Comparison of ENCODE assay signal across 8 cellular contexts in genomic region chr10:93288679-93289634, GRCh38.
DNase-seq lines count a peak whose midpoint lies in the region; ATAC-seq and TF ChIP-seq lines count a peak whose summit lies in the region.

No MANE protein-coding gene starts in this region.

- H3K36me3 ChIP-seq in mucosa of descending colon (ENCODE audit: low read depth) = no peaks in the 10 kb centered on the region

- H3K4me3 ChIP-seq in AG04449 (ENCODE audit: low read depth, low read length) (no peak overlapping the region), GM12875 (ENCODE audit: low read depth, low read length) (no peak overlapping the region), epithelial cell of esophagus (ENCODE audit: low read length) (no peak overlapping the region), mucosa of descending colon (no peak overlapping the region)

- H3K9me3 ChIP-seq in mucosa of descending colon = no peaks in the 10 kb centered on the region

- intact Hi-C loops in mucosa of descending colon (cut with DNase I, micrococcal nuclease) = loop anchor here in 1 of 2 donors (5.0 kb wide), 1 partner anchor 167 kb away; no protein-coding TSS in a partner anchor

- DNase-seq in AG04449 (ENCODE audit: low read depth, low spot score) = peak; percentile 89
- peak; percentile 92 for DNase-seq in NCI-H226
- DNase-seq in activated CD8-positive, alpha-beta memory T cell treated with anti-CD3 and anti-CD28 coated beads for 24 hours = peak; percentile 72
- DNase-seq in epithelial cell of esophagus (ENCODE audit: low read depth) = peak; percentile 82
- DNase-seq in mucosa of descending colon = peak in 2 of 3 donors; percentile 65 to 84
- peak in 5 of 6 experiments; percentile 3 to 52 (median 19) for DNase-seq in stimulated activated naive CD4-positive, alpha-beta T cell (lab: John Stamatoyannopoulos, UW)

- ATAC-seq in mucosa of descending colon = peak; percentile 89
- ATAC-seq in GM18511 (IDR thresholded peaks at IDR 0.05; ENCODE audit: unreplicated experiment) = no peak

- CTCF ChIA-PET in AG04449 (lab: Yijun Ruan, JAX) = interaction anchor here (0.7 to 4.8 kb wide), 8 partner anchors 9 to 282 kb away, joined by 3 to 85 read pairs (median 8); partner anchors contain the start of gene CYP26A1

- TF ChIP-seq CTCF in AG04449 (IDR thresholded peaks at IDR 0.05; ENCODE audit: insufficient read depth, low read length, missing control alignments) = peak; percentile 73
- peak; percentile 63 for TF ChIP-seq CTCF in GM12875 (IDR thresholded peaks at IDR 0.05; ENCODE audit: borderline replicate concordance, insufficient read depth, low read depth, low read length)
- peak; percentile 83 for TF ChIP-seq CTCF in epithelial cell of esophagus (IDR thresholded peaks at IDR 0.05; ENCODE audit: insufficient read depth, low read depth, low read length, missing control alignments)
- peak; percentile 59 for TF ChIP-seq CTCF in mucosa of descending colon (IDR thresholded peaks at IDR 0.05)

- POLR2A ChIA-PET in AG04449 (lab: Yijun Ruan, JAX) = no interaction called here

- no peaks in the 10 kb centered on the region for H3K4me1 ChIP-seq in mucosa of descending colon (ENCODE audit: low read depth)

Comparison
In these comparisons a context has a peak if more than half of its experiments do, and no peak if none do; other contexts are left out.
1. DNase-seq: peak in every context shown above with its lines; median percentile 92 in NCI-H226; 89 in AG04449; 82 in epithelial cell of esophagus; 74 in mucosa of descending colon; 72 in activated CD8-positive, alpha-beta memory T cell treated with anti-CD3 and anti-CD28 coated beads for 24 hours; 19 in stimulated activated naive CD4-positive, alpha-beta T cell.